In genomic region chr17:21126645-21127507, GRCh38 we compare ENCODE assay signal across 8 cellular contexts. TPM values are rescaled to one million over a fixed set of nuclear protein-coding genes. Genes with fewer than 3 reads are reported as not detected.
DNase-seq lines count a peak whose midpoint lies in the region; FAIRE-seq and TF ChIP-seq lines count a peak whose summit lies in the region.

Gene DHRS7B, plus strand, starts transcription at chr17:21126964. Its CDS starts 8 bp downstream, at chr17:21126972.

- peak within 1 kb of the TSS; percentile 27; the same call in 1 of the 2 replicates for H2BK12ac ChIP-seq in H1 (ENCODE audit: low read depth, low read length)
- H2BK12ac ChIP-seq in mesenchymal stem cell (ENCODE audit: low read length in 2 of 2): no peak within 1 kb of the TSS

- no peak within 1 kb of the TSS for H2BK20ac ChIP-seq in H1 (ENCODE audit: low read length)

- H3K9ac ChIP-seq in H1 (replicated peaks in 1 of 4; ENCODE audit: extremely low read depth in 1 of 4, low read depth in 3 of 4, low read length in 3 of 4): peak within 1 kb of the TSS; percentile 52 to 87 (median 84)
- H3K9ac ChIP-seq in mesenchymal stem cell (ENCODE audit: low read length): peak within 1 kb of the TSS; percentile 94

- no peak within 1 kb of the TSS for H3K4ac ChIP-seq in H1 (replicated peaks; ENCODE audit: insufficient read length, low read depth, low read length)
- peak within 1 kb of the TSS; percentile 9 to 57 for H3K4ac ChIP-seq in mesenchymal stem cell (ENCODE audit: low read depth in 1 of 2, low read length in 2 of 2)

- H3K9me3 ChIP-seq in H1 (ENCODE audit: insufficient read depth in 2 of 2, low read depth in 1 of 2, low read length in 1 of 2) (no peaks in the 10 kb centered on the region), mesenchymal stem cell (ENCODE audit: control insufficient read depth, low read length) (no peaks in the 10 kb centered on the region)

- H4K91ac ChIP-seq in H1 (replicated peaks; ENCODE audit: insufficient read length, low read length) (no peak within 1 kb of the TSS), mesenchymal stem cell (ENCODE audit: low read length) (no peak within 1 kb of the TSS)

- no peak; a peak in 1 of 4 replicates for TF ChIP-seq RAD21 in H1 (IDR thresholded peaks at IDR 0.05 in 1 of 2, conservative IDR thresholded peaks at IDR 0.05 in 1 of 2; ENCODE audit: low read depth in 2 of 2, low read length in 2 of 2)

- CTCF ChIA-PET in H1 (lab: Charles Lee; ENCODE audit: partially characterized antibody): interaction anchor here (1.2 to 3.3 kb wide), 4 partner anchors 9 to 113 kb away, joined by 3 to 29 read pairs (median 10); no protein-coding TSS in a partner anchor

- H3K23me2 ChIP-seq in H1 (ENCODE audit: low read depth, low read length): peaks cover 10% of the 10 kb centered on the region

- no peak within 1 kb of the TSS for H3K14ac ChIP-seq in H1 (ENCODE audit: insufficient read length)
- peak within 1 kb of the TSS in 1 of 2 experiments; percentile 62 for H3K14ac ChIP-seq in mesenchymal stem cell (ENCODE audit: low read length in 2 of 2)

- H3K79me1 ChIP-seq in H1 (ENCODE audit: low read depth, low read length): peaks cover 2% of the 10 kb centered on the region; the same call in 1 of the 2 replicates
- H3K79me1 ChIP-seq in mesenchymal stem cell (replicated peaks; ENCODE audit: low read length, poor library complexity, severe bottlenecking): peaks cover 15% of the 10 kb centered on the region

- FAIRE-seq in H1 (lab: Jason Lieb, UNC): peak; percentile 77

- peak within 1 kb of the TSS; percentile 66 to 84 (median 76) for H3K4me3 ChIP-seq in H1 (ENCODE audit: extremely low read depth in 1 of 4, insufficient read depth in 2 of 4, low read depth in 3 of 4, low read length in 4 of 4)
- peak within 1 kb of the TSS; percentile 76 to 97 for H3K4me3 ChIP-seq in mesenchymal stem cell (ENCODE audit: insufficient read depth in 1 of 2, low read depth in 1 of 2, low read length in 2 of 2)

- no peak for TF ChIP-seq EP300 in H1 (IDR thresholded peaks at IDR 0.05; ENCODE audit: borderline replicate concordance in 1 of 2, low read depth in 2 of 2, low read length in 2 of 2)

- H2AK5ac ChIP-seq in H1 (ENCODE audit: low read depth, low read length) (no peak within 1 kb of the TSS), mesenchymal stem cell (ENCODE audit: low read length, severe bottlenecking) (no peak within 1 kb of the TSS)

- H3K36me3 ChIP-seq in H1 (ENCODE audit: control insufficient read depth in 2 of 4, insufficient read depth in 4 of 4, low read length in 3 of 4) (no peaks in the 10 kb centered on the region), mesenchymal stem cell (ENCODE audit: control insufficient read depth in 1 of 2, insufficient read depth in 2 of 2, low read depth in 1 of 2, low read length in 2 of 2) (no peaks in the 10 kb centered on the region)

- H2BK120ac ChIP-seq in H1 (replicated peaks; ENCODE audit: low read depth, low read length): no peak within 1 kb of the TSS
- H2BK120ac ChIP-seq in mesenchymal stem cell (ENCODE audit: low read depth, low read length): no peak within 1 kb of the TSS

- H3K56ac ChIP-seq in H1 (replicated peaks; ENCODE audit: insufficient read length, low read depth, low read length): peak within 1 kb of the TSS; percentile 64

- H2BK15ac ChIP-seq in H1 (ENCODE audit: low read length) (no peak within 1 kb of the TSS), mesenchymal stem cell (ENCODE audit: low read depth, poor library complexity, severe bottlenecking) (no peak within 1 kb of the TSS)

- no peaks in the 10 kb centered on the region for H4K20me1 ChIP-seq in H1 (replicated peaks in 1 of 2; ENCODE audit: control insufficient read depth in 1 of 2, insufficient read depth in 2 of 2, low read length in 2 of 2)

- H3K18ac ChIP-seq in H1 (ENCODE audit: extremely low read depth, low read length): peak within 1 kb of the TSS; percentile 27; the same call in 1 of the 2 replicates
- peak within 1 kb of the TSS; percentile 34 to 67 for H3K18ac ChIP-seq in mesenchymal stem cell (ENCODE audit: low read depth in 1 of 2, low read length in 2 of 2)

- H4K8ac ChIP-seq in H1 (ENCODE audit: extremely low read depth, insufficient read depth, low read length) (peak within 1 kb of the TSS; percentile 97; the same call in 1 of the 2 replicates), mesenchymal stem cell (ENCODE audit: low read length) (peak within 1 kb of the TSS; percentile 61)

- peak within 1 kb of the TSS; percentile 87 for H3K27ac ChIP-seq in H1 (ENCODE audit: low read depth, low read length)
- H3K27ac ChIP-seq in mesenchymal stem cell (ENCODE audit: low read length, poor library complexity, severe bottlenecking): peak within 1 kb of the TSS; percentile 50

- H2AFZ ChIP-seq in H1 (ENCODE audit: low read length): peak within 1 kb of the TSS; percentile 81
- peak within 1 kb of the TSS; percentile 85 for H2AFZ ChIP-seq in mesenchymal stem cell (ENCODE audit: low read depth, low read length)

- TF ChIP-seq CTCF in GM20000 (IDR thresholded peaks at IDR 0.05; ENCODE audit: extremely low read depth, missing control alignments) (no peak), H1 (IDR thresholded peaks at IDR 0.05; ENCODE audit: control extremely low read depth in 1 of 3, insufficient read depth in 1 of 3, low read depth in 1 of 3, low read length in 3 of 3) (no peak)

- 1% methylated on average over 66 of the region's 66 CpGs; no CpG with 5 or more reads in 1 of the 2 experiments for WGBS in H1 (ENCODE audit: extremely low coverage in 1 of 2, insufficient coverage in 1 of 2, insufficient read length in 1 of 2, insufficient replicate concordance in 2 of 2, low coverage in 1 of 2, low lambda C conversion rate in 2 of 2, missing lambda C conversion rate in 1 of 2), 2 experiments
- WGBS in mesenchymal stem cell: under 1% methylated on average over 66 of the region's 66 CpGs

- H3K4me2 ChIP-seq in H1 (ENCODE audit: insufficient read depth in 1 of 2, low read depth in 2 of 2, low read length in 2 of 2): peak within 1 kb of the TSS; percentile 77 to 100
- peak within 1 kb of the TSS; percentile 60 for H3K4me2 ChIP-seq in mesenchymal stem cell (ENCODE audit: low read length, poor library complexity, severe bottlenecking)

- peak in 1 of 2 experiments; percentile 90; a peak in 2 of 3 replicates for TF ChIP-seq POLR2A in H1 (IDR thresholded peaks at IDR 0.05; ENCODE audit: control extremely low read depth in 1 of 2, low read depth in 2 of 2, low read length in 2 of 2)

- no peak within 1 kb of the TSS for H3K23ac ChIP-seq in H1 (ENCODE audit: insufficient read length)
- peak within 1 kb of the TSS in 1 of 2 experiments; percentile 23 for H3K23ac ChIP-seq in mesenchymal stem cell (ENCODE audit: low read length in 2 of 2)

- H4K5ac ChIP-seq in H1 (ENCODE audit: insufficient read length, low read depth, low read length): peak within 1 kb of the TSS; percentile 51

- peak within 1 kb of the TSS; percentile 20 for H2BK5ac ChIP-seq in H1 (ENCODE audit: low read depth, low read length)
- no peak within 1 kb of the TSS for H2BK5ac ChIP-seq in mesenchymal stem cell (ENCODE audit: low read depth, low read length, poor library complexity, severe bottlenecking)

- H3K4me1 ChIP-seq in H1 (replicated peaks in 1 of 4; ENCODE audit: control insufficient read depth in 3 of 4, insufficient read depth in 4 of 4, low read length in 3 of 4) (peaks cover 0 to 4% (median 2%) of the 10 kb centered on the region in 4 experiments; a peak in 4 of 7 replicates), mesenchymal stem cell (ENCODE audit: control insufficient read depth, insufficient read depth, low read depth, low read length) (no peaks in the 10 kb centered on the region)

- peaks cover 0 to 25% of the 10 kb centered on the region in 2 experiments; a peak in 2 of 4 replicates for H3K79me2 ChIP-seq in H1 (ENCODE audit: control insufficient read depth in 1 of 2, insufficient read depth in 2 of 2, low read length in 2 of 2)

- DNase-seq in COLO668 (lab: John Stamatoyannopoulos, UW; ENCODE audit: unreplicated experiment) (peak; percentile 95), GM20000 (ENCODE audit: low spot score) (peak; percentile 94), HT-29 (ENCODE audit: low spot score) (peak; percentile 98), NOMO-1 treated with DMSO at 0.1 percent for 48 hours (lab: John Stamatoyannopoulos, UW; ENCODE audit: unreplicated experiment) (peak; percentile 91), H1 (ENCODE audit: low read depth in 1 of 2, low spot score in 2 of 2) (peak; percentile 92 to 98), mesenchymal stem cell (peak; percentile 92)
- peak; percentile 96 to 97 (median 97) for DNase-seq in activated CD8-positive, alpha-beta memory T cell treated with anti-CD3 and anti-CD28 coated beads for 48 hours (ENCODE audit: low read depth in 2 of 3, low spot score in 2 of 3)
- peak; percentile 94 for DNase-seq in stimulated activated CD8-positive, alpha-beta memory T cell treated with anti-CD3 and anti-CD28 coated beads, Interleukin-12 subunit alpha, Interleukin-12 subunit beta, amount 100 ng/mL, for 4 hours (ENCODE audit: low read depth)

- POLR2A ChIA-PET in H1 (lab: Charles Lee; ENCODE audit: partially characterized antibody): interaction anchor here (0.6 to 3.1 kb wide), 8 partner anchors 9 to 113 kb away, joined by 3 to 13 read pairs (median 3); partner anchors contain the start of gene USP22

- no peaks in the 10 kb centered on the region; a peak in 1 of 7 replicates for H3K27me3 ChIP-seq in H1 (replicated peaks in 1 of 4; ENCODE audit: control insufficient read depth in 3 of 4, extremely low read depth in 1 of 4, insufficient read depth in 3 of 4, low read length in 3 of 4)
- H3K27me3 ChIP-seq in mesenchymal stem cell (ENCODE audit: control insufficient read depth in 1 of 2, insufficient read depth in 1 of 2, low read length in 2 of 2): peaks cover 3 to 9% of the 10 kb centered on the region in 2 experiments

TF ChIP-seq in H1, 55 proteins besides CTCF, POLR2A, EP300 and RAD21 (continues in another document):
- TF ChIP-seq JUND (IDR thresholded peaks at IDR 0.05; ENCODE audit: low read length) (no peak), TAF7 (optimal IDR thresholded peaks at IDR 0.05; ENCODE audit: borderline replicate concordance, low read depth, low read length) (peak; percentile 24)

RNA-seq across cellular contexts. Expression of gene DHRS7B, which starts in this region (rescaled TPM):
- 24.5 and 26.9 TPM in 2 replicates for total RNA-seq in HT-29 (2014; rRNA removed; shearing (Covaris generic))
- total RNA-seq in H1 (2021; fragmentation: NEBNext Ultra II Directional; extraction: Animal tissue kit (Norgen Biotek cat#: 25700)): 11.0 and 12.4 TPM in 2 replicates
- 23.0 and 27.9 TPM in 2 replicates for polyA plus RNA-seq in H1 (2011; rRNA removed)
- 26.3 TPM for polyA plus RNA-seq in H1 (2011; cell fraction: cytosol; rRNA removed)
- 20.1 TPM for polyA plus RNA-seq in H1 (2011; cell fraction: nucleus; rRNA removed)
- 15.5 to 23.1 TPM (median 19.3 TPM) in 4 replicates for polyA plus RNA-seq in H1 (2012, experiment 1 of 2)
- polyA plus RNA-seq in H1 (2012, experiment 2 of 2): 8.7 TPM
- polyA plus RNA-seq in H1 (2013, experiment 1 of 2): 28.4 TPM
- polyA plus RNA-seq in H1 (2013, experiment 2 of 2): 34.2 TPM
- 31.5 and 36.8 TPM in 2 replicates for polyA minus RNA-seq in H1 (2011; rRNA and poly(A)+ RNA removed)
- 12.3 TPM for polyA minus RNA-seq in H1 (2011; cell fraction: cytosol; rRNA and poly(A)+ RNA removed)
- polyA minus RNA-seq in H1 (2011; cell fraction: nucleus; rRNA and poly(A)+ RNA removed): 16.1 TPM
- polyA plus RNA-seq in mesenchymal stem cell (2013, experiment 1 of 2): 16.8 TPM
- polyA plus RNA-seq in mesenchymal stem cell (2013, experiment 2 of 2): 18.0 TPM

Comparison
In these comparisons a context has a peak if more than half of its experiments do, and no peak if none do; other contexts are left out.
1. Peak in every context shown above with its lines: DNase-seq, H3K4me3 ChIP-seq and H3K27ac ChIP-seq.